In genomic region chr2:127525692-127526141, GRCh38 we compare ENCODE assay signal across 8 cellular contexts. TPM values are rescaled to one million over a fixed set of nuclear protein-coding genes. Genes with fewer than 3 reads are reported as not detected.
DNase-seq lines count a peak whose midpoint lies in the region; ATAC-seq and TF ChIP-seq lines count a peak whose summit lies in the region.

No MANE protein-coding gene starts in this region.

- H3K4me1 ChIP-seq in DND-41 (ENCODE audit: insufficient read depth, low read length) (peaks cover 54% of the 10 kb centered on the region), fibroblast of lung (ENCODE audit: control insufficient read depth, extremely low read depth, insufficient read depth, low read length) (no peaks in the 10 kb centered on the region), osteoblast (ENCODE audit: insufficient read depth, low read length) (peaks cover 9% of the 10 kb centered on the region)

- peak overlapping the region; percentile 87 for H3K9ac ChIP-seq in DND-41 (ENCODE audit: low read depth, low read length)
- H3K9ac ChIP-seq in fibroblast of lung (ENCODE audit: insufficient read depth, low read length): peak overlapping the region; percentile 98

- POLR2A ChIA-PET in GM10248 (lab: Yijun Ruan, JAX): no interaction called here

- no peaks in the 10 kb centered on the region for H3K27me3 ChIP-seq in DND-41 (ENCODE audit: insufficient read depth, low read length, poor library complexity)
- H3K27me3 ChIP-seq in WERI-Rb-1 (ENCODE audit: insufficient read depth, low read depth, severe bottlenecking): no peaks in the 10 kb centered on the region
- no peaks in the 10 kb centered on the region for H3K27me3 ChIP-seq in fibroblast of lung (ENCODE audit: control insufficient read depth, insufficient read depth, low read length)
- no peaks in the 10 kb centered on the region for H3K27me3 ChIP-seq in osteoblast (ENCODE audit: insufficient read depth, low read length)

- H3K4me3 ChIP-seq in DND-41 (ENCODE audit: low read depth in 1 of 2, low read length in 2 of 2): peak overlapping the region; percentile 71 to 89
- H3K4me3 ChIP-seq in WERI-Rb-1 (ENCODE audit: low read depth, low read length): peak overlapping the region; percentile 90
- peak overlapping the region; percentile 81 to 95 (median 90) for H3K4me3 ChIP-seq in fibroblast of lung (replicated peaks in 1 of 4; ENCODE audit: control extremely low read depth in 1 of 4, insufficient read depth in 1 of 4, low read depth in 3 of 4, low read length in 4 of 4)
- peak overlapping the region; percentile 92 for H3K4me3 ChIP-seq in osteoblast (ENCODE audit: insufficient read depth, low read length)

- H3K36me3 ChIP-seq in DND-41 (ENCODE audit: insufficient read depth, low read length): peaks cover 39% of the 10 kb centered on the region
- H3K36me3 ChIP-seq in WERI-Rb-1: peaks cover 43% of the 10 kb centered on the region
- H3K36me3 ChIP-seq in fibroblast of lung (ENCODE audit: control insufficient read depth, insufficient read depth, low read length): no peaks in the 10 kb centered on the region
- peaks cover 20% of the 10 kb centered on the region for H3K36me3 ChIP-seq in osteoblast (ENCODE audit: insufficient read depth, low read length)

- TF ChIP-seq CTCF in DND-41 (IDR thresholded peaks at IDR 0.05; ENCODE audit: borderline replicate concordance, extremely low read depth, low read length, poor library complexity, severe bottlenecking) (no peak), WERI-Rb-1 (IDR thresholded peaks at IDR 0.05; ENCODE audit: low read depth, low read length) (no peak), fibroblast of lung (conservative IDR thresholded peaks at IDR 0.05 in 1 of 2, IDR thresholded peaks at IDR 0.05 in 1 of 2; ENCODE audit: low read depth in 1 of 2, low read length in 2 of 2) (no peak), osteoblast (IDR thresholded peaks at IDR 0.05; ENCODE audit: extremely low read depth, low read depth, low read length) (no peak), GM10248 (IDR thresholded peaks at IDR 0.05; ENCODE audit: control extremely low read depth, extremely low read depth, low read depth, missing control alignments) (no peak)

- H3K4me2 ChIP-seq in DND-41 (ENCODE audit: insufficient read depth, low read length) (peak overlapping the region; percentile 91), fibroblast of lung (ENCODE audit: extremely low read depth, insufficient read depth, low read length) (peak overlapping the region; percentile 87), osteoblast (ENCODE audit: insufficient read depth, low read length) (peak overlapping the region; percentile 85)

- peak overlapping the region; percentile 90 for H2AFZ ChIP-seq in DND-41 (ENCODE audit: low read depth, low read length)
- H2AFZ ChIP-seq in fibroblast of lung (ENCODE audit: low read length): peak overlapping the region; percentile 13
- H2AFZ ChIP-seq in osteoblast (ENCODE audit: low read length): no peak overlapping the region

- peak overlapping the region; percentile 95 for H3K27ac ChIP-seq in DND-41 (ENCODE audit: low read length)
- H3K27ac ChIP-seq in WERI-Rb-1: peak overlapping the region; percentile 99
- peak overlapping the region; percentile 93 for H3K27ac ChIP-seq in fibroblast of lung (ENCODE audit: insufficient read depth, low read length)
- peak overlapping the region; percentile 99 for H3K27ac ChIP-seq in osteoblast (ENCODE audit: low read depth, low read length)

- H3K79me2 ChIP-seq in DND-41 (ENCODE audit: insufficient read depth, low read length) (peaks cover 58% of the 10 kb centered on the region), fibroblast of lung (ENCODE audit: control insufficient read depth, insufficient read depth, low read length) (peaks cover 51% of the 10 kb centered on the region), osteoblast (ENCODE audit: insufficient read depth, low read length) (peaks cover 55% of the 10 kb centered on the region)

- peak; percentile 39 for DNase-seq in DND-41
- no peak for DNase-seq in WERI-Rb-1
- peak; percentile 56 to 68 for DNase-seq in fibroblast of lung (ENCODE audit: low read depth in 2 of 2)
- DNase-seq in osteoblast (ENCODE audit: insufficient read length, low spot score, missing footprints): no peak
- DNase-seq in GOT3 (lab: John Stamatoyannopoulos, UW): no peak
- DNase-seq in GM10248 (ENCODE audit: extremely low spot score): no peak
- DNase-seq in hippocampal formation (lab: John Stamatoyannopoulos, UW): no peak

- CTCF ChIA-PET in GM10248 (lab: Yijun Ruan, JAX): interaction anchor here (0.5 to 1.6 kb wide), 6 partner anchors 12 to 114 kb away, joined by 3 to 8 read pairs (median 4); no protein-coding TSS in a partner anchor

- H3K9me3 ChIP-seq in DND-41 (ENCODE audit: insufficient read depth, low read length, severe bottlenecking) (no peaks in the 10 kb centered on the region), WERI-Rb-1 (ENCODE audit: severe bottlenecking) (peaks cover 3% of the 10 kb centered on the region), fibroblast of lung (ENCODE audit: control insufficient read depth, insufficient read depth, low read depth, low read length) (no peaks in the 10 kb centered on the region), osteoblast (ENCODE audit: low read depth, low read length) (no peaks in the 10 kb centered on the region)

- H4K20me1 ChIP-seq in DND-41 (ENCODE audit: insufficient read depth, low read length) (peaks cover 27% of the 10 kb centered on the region; the same call in 1 of the 2 replicates), fibroblast of lung (ENCODE audit: control insufficient read depth, extremely low read depth, insufficient read depth, low read length) (no peaks in the 10 kb centered on the region), osteoblast (ENCODE audit: insufficient read depth, low read length) (peaks cover 5% of the 10 kb centered on the region)

- ATAC-seq in DND-41 (ENCODE audit: insufficient read depth, low read depth) (peak; percentile 18), HG03354 (IDR thresholded peaks at IDR 0.05; ENCODE audit: poor library complexity, severe bottlenecking, unreplicated experiment) (peak; percentile 4)

RNA-seq across cellular contexts. Expression of gene IWS1, which starts 0.6 kb away (rescaled TPM):
- total RNA-seq in fibroblast of lung: 34.7 and 44.1 TPM in 2 replicates
- polyA plus RNA-seq in fibroblast of lung: 47.4 and 56.0 TPM in 2 replicates
- polyA plus RNA-seq in fibroblast of lung (2012): 36.1 and 37.5 TPM in 2 replicates
- 6.2 and 9.3 TPM in 2 replicates for polyA minus RNA-seq in fibroblast of lung (ENCODE audit: low replicate concordance)
- total RNA-seq in osteoblast: 28.3 and 36.6 TPM in 2 replicates

RNA-seq across cellular contexts. Expression of gene MYO7B, which starts 9.8 kb away (rescaled TPM):
- total RNA-seq in fibroblast of lung (under 0.01 TPM in 1 of 2 replicates, not detected in the other), osteoblast (under 0.01 TPM in 2 replicates)
- polyA plus RNA-seq in fibroblast of lung: not detected in 2 replicates
- 0.03 TPM in 1 of 2 replicates, not detected in the other for polyA plus RNA-seq in fibroblast of lung (2012)
- not detected in 2 replicates for polyA minus RNA-seq in fibroblast of lung (ENCODE audit: low replicate concordance)

Comparison
In these comparisons a context has a peak if more than half of its experiments do, and no peak if none do; other contexts are left out.
1. DNase-seq: peak in DND-41 (single experiment) and fibroblast of lung (2 of 2); none in WERI-Rb-1 (single experiment), osteoblast (single experiment), GOT3 (single experiment), GM10248 (single experiment) and hippocampal formation (0 of 2).
2. Peak in every context shown above with its lines, with median percentiles within 50 percentile points of each other: H3K27ac ChIP-seq, H3K4me2 ChIP-seq and H3K4me3 ChIP-seq.